In genomic region chr16:74577882-74578366, GRCh38 we compare ENCODE assay signal across 9 cellular contexts. TPM values are rescaled to one million over a fixed set of nuclear protein-coding genes. Genes with fewer than 3 reads are reported as not detected.
DNase-seq lines count a peak whose midpoint lies in the region; ATAC-seq and TF ChIP-seq lines count a peak whose summit lies in the region.
"Had no signal": no experiment of that assay in that cellular context is flagged by ENCODE, and none has a peak within 500 bp of the region (broad histone marks: within the 10 kb centered on the region; RNA-seq: fewer than 3 reads in every experiment).

No MANE protein-coding gene starts in this region.

- peaks cover 62% of the 10 kb centered on the region for H3K4me1 Mint-ChIP-seq in activated naive CD4-positive, alpha-beta T cell treated with anti-CD3 and anti-CD28 coated beads for 36 hours (ENCODE audit: low read depth)
- peaks cover 35% of the 10 kb centered on the region for H3K4me1 Mint-ChIP-seq in CD14-positive monocyte

- H3K9me3 Mint-ChIP-seq in activated naive CD4-positive, alpha-beta T cell treated with anti-CD3 and anti-CD28 coated beads for 36 hours = no peaks in the 10 kb centered on the region
- H3K9me3 Mint-ChIP-seq in CD14-positive monocyte = no peaks in the 10 kb centered on the region

- no peak overlapping the region for H3K4me3 Mint-ChIP-seq in activated naive CD4-positive, alpha-beta T cell treated with anti-CD3 and anti-CD28 coated beads for 36 hours
- no peak overlapping the region for H3K4me3 Mint-ChIP-seq in CD14-positive monocyte

- CTCF ChIA-PET in activated naive CD4-positive, alpha-beta T cell treated with anti-CD3 and anti-CD28 coated beads for 36 hours (lab: Charles Lee) = interaction anchor here (1.2 kb wide), 1 partner anchor 10 kb away, joined by 4 read pairs; no protein-coding TSS in a partner anchor

- TF ChIP-seq CTCF in choroid plexus epithelial cell (conservative IDR thresholded peaks at IDR 0.05; ENCODE audit: low read depth, low read length) (no peak), CD14-positive monocyte (IDR thresholded peaks at IDR 0.05) (no peak)

- H3K36me3 Mint-ChIP-seq in activated naive CD4-positive, alpha-beta T cell treated with anti-CD3 and anti-CD28 coated beads for 36 hours (ENCODE audit: low read depth) = peaks cover 5% of the 10 kb centered on the region
- H3K36me3 Mint-ChIP-seq in CD14-positive monocyte = peaks cover 7 to 15% of the 10 kb centered on the region in 2 donors

- ATAC-seq in GM19397 (IDR thresholded peaks at IDR 0.05; ENCODE audit: unreplicated experiment) (no peak), GM18511 (IDR thresholded peaks at IDR 0.05; ENCODE audit: unreplicated experiment) (no peak)

- no peaks in the 10 kb centered on the region for H3K27me3 Mint-ChIP-seq in activated naive CD4-positive, alpha-beta T cell treated with anti-CD3 and anti-CD28 coated beads for 36 hours (ENCODE audit: low read depth)
- H3K27me3 Mint-ChIP-seq in CD14-positive monocyte (ENCODE audit: low read depth in 3 of 3) = no peaks in the 10 kb centered on the region

- H3K4me3 ChIP-seq in choroid plexus epithelial cell (ENCODE audit: low read depth, low read length) = no peak overlapping the region

- DNase-seq in activated naive CD4-positive, alpha-beta T cell treated with anti-CD3 and anti-CD28 coated beads for 36 hours = no peak
- no peak for DNase-seq in activated naive CD4-positive, alpha-beta T cell treated with Interleukin-2 at 50 U/mL for 16 hours
- peak; percentile 6 for DNase-seq in NOMO-1 treated with dmso at 0.1 percent for 144 hours (lab: John Stamatoyannopoulos, UW; ENCODE audit: unreplicated experiment)
- DNase-seq in choroid plexus epithelial cell (ENCODE audit: low read depth) = peak; percentile 58
- DNase-seq in stromal cell of bone marrow (ENCODE audit: low read depth) = peak; percentile 14
- DNase-seq in CD14-positive monocyte (ENCODE audit: low spot score) = no peak
- DNase-seq: activated CD4-positive, alpha-beta T cell treated with anti-CD3 and anti-CD28 coated beads, Interleukin-2, amount 50 U/mL, for 48 hours had no signal

- peak overlapping the region; percentile 10 for H3K27ac Mint-ChIP-seq in activated naive CD4-positive, alpha-beta T cell treated with anti-CD3 and anti-CD28 coated beads for 36 hours
- H3K27ac Mint-ChIP-seq in CD14-positive monocyte = peak overlapping the region in 2 of 7 donors; percentile 23 to 53

- intact Hi-C loops in activated naive CD4-positive, alpha-beta T cell treated with anti-CD3 and anti-CD28 coated beads for 36 hours (cut with micrococcal nuclease) = loop anchor here (1.0 kb wide), 4 partner anchors 9 to 49 kb away; partner anchors contain the start of gene GLG1
- intact Hi-C loops in CD14-positive monocyte (cut with micrococcal nuclease) = no loop called here

RNA-seq across cellular contexts. Expression of gene GLG1, which starts 29.0 kb away (rescaled TPM):
- total RNA-seq in activated naive CD4-positive, alpha-beta T cell treated with anti-CD3 and anti-CD28 coated beads for 36 hours = 10 to 100 TPM; 60.8 to 62.0 TPM
- 10 to 100 TPM; 40.3 to 69.1 TPM for polyA plus RNA-seq in CD14-positive monocyte

Comparison
In these comparisons a context has a peak if more than half of its experiments do, and no peak if none do; other contexts are left out.
1. DNase-seq: peak in NOMO-1 treated with dmso at 0.1 percent for 144 hours (single experiment), choroid plexus epithelial cell (single experiment) and stromal cell of bone marrow (single experiment); none in activated naive CD4-positive, alpha-beta T cell treated with anti-CD3 and anti-CD28 coated beads for 36 hours (single experiment), activated naive CD4-positive, alpha-beta T cell treated with Interleukin-2 at 50 U/mL for 16 hours (single experiment) and CD14-positive monocyte (single experiment).